ENCODE assay signal across 12 cellular contexts in the genomic region with DNA sequence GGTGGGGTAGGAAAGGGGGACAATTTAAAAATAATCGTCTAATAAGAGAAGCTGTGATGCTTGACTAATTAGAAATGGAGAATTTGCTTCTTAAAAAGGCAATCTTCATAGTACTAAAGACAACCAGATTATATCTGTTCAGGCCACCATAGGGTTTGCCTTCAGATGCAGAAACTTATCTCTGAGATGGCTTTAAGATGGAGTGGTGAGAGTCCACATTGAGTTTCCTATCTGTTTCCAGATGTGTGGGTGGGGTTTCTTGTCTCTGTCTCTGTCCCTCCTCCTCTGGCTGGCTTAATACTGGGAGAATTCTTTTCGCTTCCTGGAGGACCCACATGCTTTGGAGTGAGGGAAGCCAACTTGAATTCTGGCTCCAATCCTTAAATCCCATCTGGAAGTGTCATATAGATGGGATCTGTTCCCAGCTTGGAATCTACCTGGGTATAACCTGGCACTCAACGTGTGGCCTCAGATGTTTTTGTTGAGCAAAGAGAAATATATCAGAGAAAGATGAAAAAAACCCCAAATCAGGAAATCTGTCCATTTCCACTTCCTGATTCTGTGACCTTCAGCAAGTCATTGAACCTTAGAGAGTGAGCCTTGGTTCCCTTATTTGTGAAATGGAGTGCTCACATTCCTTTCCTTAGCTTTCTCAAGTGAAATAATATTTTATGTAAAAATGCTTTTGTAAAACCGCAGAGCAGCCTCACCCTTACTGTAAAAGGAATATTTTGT.
DNase-seq lines count a peak whose midpoint lies in the region; ATAC-seq and TF ChIP-seq lines count a peak whose summit lies in the region.
"Had no signal": no experiment of that assay in that cellular context is flagged by ENCODE, and none has a peak within 500 bp of the region (broad histone marks: within the 10 kb centered on the region; RNA-seq: fewer than 3 reads in every experiment).

No MANE protein-coding gene starts in this region.

- no peaks in the 10 kb centered on the region for H3K9me2 ChIP-seq in OCI-LY7 (ENCODE audit: insufficient read depth, low read length)

- H3K27me3 ChIP-seq in uterus = no peaks in the 10 kb centered on the region
- H3K27me3 ChIP-seq: tibial nerve had no signal

- H3K4me3 Mint-ChIP-seq in activated CD4-positive, alpha-beta memory T cell treated with anti-CD3 and anti-CD28 coated beads, Interleukin-2, amount 10 ng/mL, durations not matched to agents 7 days and 5 days = no peak overlapping the region
- no peak overlapping the region for H3K4me3 Mint-ChIP-seq in activated CD4-positive, alpha-beta memory T cell treated with anti-CD3 and anti-CD28 coated beads for 36 hours
- H3K4me3 Mint-ChIP-seq in effector memory CD8-positive, alpha-beta T cell = peak overlapping the region in 1 of 2 donors; percentile 67
- H3K4me3 Mint-ChIP-seq in stimulated activated naive B cell treated with anti-CD40 and anti-IgM and Interleukin-4, amounts not matched to agents 10 μg/mL and 1 μg/mL and 100 μg/mL, for 72 hours = peak overlapping the region; percentile 23 to 71

- TF ChIP-seq POLR2A in uterus (IDR thresholded peaks at IDR 0.05) = no peak

- CTCF ChIA-PET in activated CD4-positive, alpha-beta memory T cell treated with anti-CD3 and anti-CD28 coated beads, Interleukin-2, amount 10 ng/mL, durations not matched to agents 7 days and 5 days (lab: Charles Lee) = no interaction called here
- CTCF ChIA-PET in activated CD4-positive, alpha-beta memory T cell treated with anti-CD3 and anti-CD28 coated beads for 36 hours (lab: Charles Lee) = interaction anchor here (1.1 kb wide), 1 partner anchor 141 kb away, joined by 5 read pairs; no protein-coding TSS in a partner anchor
- CTCF ChIA-PET in OCI-LY7 (lab: Charles Lee; ENCODE audit: unreplicated experiment) = no interaction called here

- peak overlapping the region; percentile 71 for H3K27ac ChIP-seq in OCI-LY7 (ENCODE audit: low read depth, low read length, poor library complexity, severe bottlenecking)
- H3K27ac ChIP-seq in uterus = peak overlapping the region in 1 of 2 donors; percentile 32
- H3K27ac ChIP-seq: VCaP had no signal

- peaks cover 81% of the 10 kb centered on the region for H3K79me2 ChIP-seq in OCI-LY7 (ENCODE audit: insufficient read depth, low read depth, low read length)

- TF ChIP-seq CTCF in OCI-LY7 (conservative IDR thresholded peaks at IDR 0.05; ENCODE audit: low read length) = no peak
- TF ChIP-seq CTCF in uterus (IDR thresholded peaks at IDR 0.05) = no peak

- peaks cover 78% of the 10 kb centered on the region for H3K4me1 Mint-ChIP-seq in activated CD4-positive, alpha-beta memory T cell treated with anti-CD3 and anti-CD28 coated beads, Interleukin-2, amount 10 ng/mL, durations not matched to agents 7 days and 5 days
- peaks cover 79% of the 10 kb centered on the region for H3K4me1 Mint-ChIP-seq in activated CD4-positive, alpha-beta memory T cell treated with anti-CD3 and anti-CD28 coated beads for 36 hours (ENCODE audit: low read depth)
- peaks cover 69 to 82% of the 10 kb centered on the region in 2 donors for H3K4me1 Mint-ChIP-seq in effector memory CD8-positive, alpha-beta T cell (ENCODE audit: low read depth in 2 of 2)
- H3K4me1 Mint-ChIP-seq in stimulated activated naive B cell treated with anti-CD40 and anti-IgM and Interleukin-4, amounts not matched to agents 10 μg/mL and 1 μg/mL and 100 μg/mL, for 72 hours = peaks cover 64 to 91% of the 10 kb centered on the region in 2 donors

- peaks cover 15% of the 10 kb centered on the region for H3K36me3 ChIP-seq in OCI-LY7 (ENCODE audit: insufficient read depth, low read length)
- no peaks in the 10 kb centered on the region for H3K36me3 ChIP-seq in uterus
- H3K36me3 ChIP-seq: tibial nerve had no signal

- intact Hi-C loops in activated CD4-positive, alpha-beta memory T cell treated with anti-CD3 and anti-CD28 coated beads for 36 hours (cut with micrococcal nuclease) = no loop called here
- intact Hi-C loops in OCI-LY7 (cut with micrococcal nuclease; ENCODE audit: unreplicated experiment) (no loop called here), uterus (cut with DNase I; ENCODE audit: low total_unique reads) (no loop called here)

- H3K36me3 Mint-ChIP-seq in activated CD4-positive, alpha-beta memory T cell treated with anti-CD3 and anti-CD28 coated beads, Interleukin-2, amount 10 ng/mL, durations not matched to agents 7 days and 5 days (ENCODE audit: low read depth) = peaks cover 52% of the 10 kb centered on the region
- H3K36me3 Mint-ChIP-seq in activated CD4-positive, alpha-beta memory T cell treated with anti-CD3 and anti-CD28 coated beads for 36 hours = peaks cover 5% of the 10 kb centered on the region
- peaks cover 4% of the 10 kb centered on the region for H3K36me3 Mint-ChIP-seq in effector memory CD8-positive, alpha-beta T cell (ENCODE audit: insufficient read depth)
- peaks cover 23 to 33% of the 10 kb centered on the region in 2 donors for H3K36me3 Mint-ChIP-seq in stimulated activated naive B cell treated with anti-CD40 and anti-IgM and Interleukin-4, amounts not matched to agents 10 μg/mL and 1 μg/mL and 100 μg/mL, for 72 hours

- ATAC-seq in effector memory CD8-positive, alpha-beta T cell (replicated peaks) = no peak
- peak; percentile 47 to 57 for ATAC-seq in stimulated activated naive B cell treated with anti-CD40 and anti-IgM and Interleukin-4, amounts not matched to agents 10 μg/mL and 1 μg/mL and 100 μg/mL, for 72 hours (replicated peaks)

- H3K4me1 ChIP-seq in OCI-LY7 (ENCODE audit: insufficient read depth, low read length, poor library complexity, severe bottlenecking) (peaks cover 74% of the 10 kb centered on the region), uterus (no peaks in the 10 kb centered on the region)

- no peak for DNase-seq in activated CD4-positive, alpha-beta memory T cell treated with anti-CD3 and anti-CD28 coated beads, Interleukin-2, amount 10 ng/mL, durations not matched to agents 7 days and 5 days
- DNase-seq in activated CD4-positive, alpha-beta memory T cell treated with anti-CD3 and anti-CD28 coated beads for 36 hours = no peak
- DNase-seq in OCI-LY7 (ENCODE audit: low spot score) (peak; percentile 63), uterus (no peak), NCI-H1417 (lab: John Stamatoyannopoulos, UW) (no peak), NCI-H146 (lab: John Stamatoyannopoulos, UW) (no peak)
- DNase-seq in effector memory CD8-positive, alpha-beta T cell = no peak
- no peak for DNase-seq in stimulated activated naive B cell treated with anti-CD40 and anti-IgM and Interleukin-4, amounts not matched to agents 10 μg/mL and 1 μg/mL and 100 μg/mL, for 72 hours
- DNase-seq: ACHN; stimulated activated CD4-positive, alpha-beta T cell treated with anti-CD3 and anti-CD28 coated beads, Interleukin-2, amount 100 ng/mL, for 48 hours had no signal

- no peak overlapping the region; the same call in 1 of the 2 replicates for H2AFZ ChIP-seq in OCI-LY7 (ENCODE audit: low read length)

- H3K9me3 Mint-ChIP-seq in activated CD4-positive, alpha-beta memory T cell treated with anti-CD3 and anti-CD28 coated beads, Interleukin-2, amount 10 ng/mL, durations not matched to agents 7 days and 5 days = peaks cover 4% of the 10 kb centered on the region
- peaks cover 2% of the 10 kb centered on the region for H3K9me3 Mint-ChIP-seq in activated CD4-positive, alpha-beta memory T cell treated with anti-CD3 and anti-CD28 coated beads for 36 hours
- H3K9me3 Mint-ChIP-seq in effector memory CD8-positive, alpha-beta T cell = no peaks in the 10 kb centered on the region
- H3K9me3 Mint-ChIP-seq in stimulated activated naive B cell treated with anti-CD40 and anti-IgM and Interleukin-4, amounts not matched to agents 10 μg/mL and 1 μg/mL and 100 μg/mL, for 72 hours = peaks cover 7 to 12% of the 10 kb centered on the region in 2 donors

- H3K27me3 Mint-ChIP-seq in activated CD4-positive, alpha-beta memory T cell treated with anti-CD3 and anti-CD28 coated beads, Interleukin-2, amount 10 ng/mL, durations not matched to agents 7 days and 5 days = no peaks in the 10 kb centered on the region
- no peaks in the 10 kb centered on the region for H3K27me3 Mint-ChIP-seq in activated CD4-positive, alpha-beta memory T cell treated with anti-CD3 and anti-CD28 coated beads for 36 hours
- no peaks in the 10 kb centered on the region for H3K27me3 Mint-ChIP-seq in effector memory CD8-positive, alpha-beta T cell
- H3K27me3 Mint-ChIP-seq in stimulated activated naive B cell treated with anti-CD40 and anti-IgM and Interleukin-4, amounts not matched to agents 10 μg/mL and 1 μg/mL and 100 μg/mL, for 72 hours = no peaks in the 10 kb centered on the region

- H3K9me3 ChIP-seq in OCI-LY7 (ENCODE audit: low read length) (peaks cover 4% of the 10 kb centered on the region; the same call in 1 of the 2 replicates), uterus (no peaks in the 10 kb centered on the region)
- H3K9me3 ChIP-seq: tibial nerve had no signal

- no peaks in the 10 kb centered on the region for H4K20me1 ChIP-seq in OCI-LY7 (ENCODE audit: insufficient read depth, low read length)

- peak overlapping the region; percentile 71 for H3K4me2 ChIP-seq in OCI-LY7 (ENCODE audit: low read length)

- BruUV-seq in OCI-LY7 (replicated peaks; lab: Mats Ljungman, UMichigan) = no TSS peak

- H3K27ac Mint-ChIP-seq in activated CD4-positive, alpha-beta memory T cell treated with anti-CD3 and anti-CD28 coated beads, Interleukin-2, amount 10 ng/mL, durations not matched to agents 7 days and 5 days = peak overlapping the region; percentile 55
- no peak overlapping the region for H3K27ac Mint-ChIP-seq in activated CD4-positive, alpha-beta memory T cell treated with anti-CD3 and anti-CD28 coated beads for 36 hours
- peak overlapping the region; percentile 35 to 82 for H3K27ac Mint-ChIP-seq in effector memory CD8-positive, alpha-beta T cell
- H3K27ac Mint-ChIP-seq in stimulated activated naive B cell treated with anti-CD40 and anti-IgM and Interleukin-4, amounts not matched to agents 10 μg/mL and 1 μg/mL and 100 μg/mL, for 72 hours = peak overlapping the region; percentile 90

- H3K4me3 ChIP-seq in OCI-LY7 (ENCODE audit: low read depth, low read length, poor library complexity, severe bottlenecking) (peak overlapping the region; percentile 44), uterus (no peak overlapping the region)
- H3K4me3 ChIP-seq: tibial nerve had no signal

- POLR2A ChIA-PET in activated CD4-positive, alpha-beta memory T cell treated with anti-CD3 and anti-CD28 coated beads, Interleukin-2, amount 10 ng/mL, durations not matched to agents 7 days and 5 days (lab: Charles Lee) = interaction anchor here (1.6 kb wide), 1 partner anchor 65 kb away, joined by 4 read pairs; no protein-coding TSS in a partner anchor
- POLR2A ChIA-PET in activated CD4-positive, alpha-beta memory T cell treated with anti-CD3 and anti-CD28 coated beads for 36 hours (lab: Charles Lee) = no interaction called here
- POLR2A ChIA-PET in OCI-LY7 (lab: Charles Lee) = interaction anchor here (0.7 to 1.3 kb wide), 4 partner anchors 12 to 73 kb away, joined by 3 to 4 read pairs (median 3); no protein-coding TSS in a partner anchor

Comparison
In these comparisons a context has a peak if more than half of its experiments do, and no peak if none do; other contexts are left out.
1. H3K4me3 Mint-ChIP-seq: peak in stimulated activated naive B cell treated with anti-CD40 and anti-IgM and Interleukin-4, amounts not matched to agents 10 μg/mL and 1 μg/mL and 100 μg/mL, for 72 hours (2 of 2); none in activated CD4-positive, alpha-beta memory T cell treated with anti-CD3 and anti-CD28 coated beads, Interleukin-2, amount 10 ng/mL, durations not matched to agents 7 days and 5 days (single experiment) and activated CD4-positive, alpha-beta memory T cell treated with anti-CD3 and anti-CD28 coated beads for 36 hours (single experiment).